ENCODE assay signal across 8 cellular contexts in genomic region chr12:50283230-50283923, GRCh38. TPM values are rescaled to one million over a fixed set of nuclear protein-coding genes. Genes with fewer than 3 reads are reported as not detected.
DNase-seq lines count a peak whose midpoint lies in the region; ATAC-seq and TF ChIP-seq lines count a peak whose summit lies in the region.

LIMA1 (minus strand) TSS chr12:50283520; CDS start chr12:50248751, 34,769 bp downstream.

- no peaks in the 10 kb centered on the region for H3K36me3 ChIP-seq in lung (ENCODE audit: control insufficient read depth in 2 of 2, insufficient read depth in 2 of 2, low read length in 2 of 2)

- H3K4me3 ChIP-seq in HL-60 (replicated peaks; ENCODE audit: insufficient read depth, low read length) (peak within 1 kb of the TSS; percentile 92), lung (peak within 1 kb of the TSS; percentile 70)

- H3K9me3 ChIP-seq in lung (ENCODE audit: control insufficient read depth in 2 of 2, insufficient read depth in 1 of 2, low read length in 1 of 2): no peaks in the 10 kb centered on the region

- no peak for TF ChIP-seq CTCF in HL-60 (IDR thresholded peaks at IDR 0.05; ENCODE audit: insufficient read depth, low read length)
- no peak for TF ChIP-seq CTCF in lung (IDR thresholded peaks at IDR 0.05; ENCODE audit: control extremely low read depth, extremely low read depth)

- H3K27me3 ChIP-seq in HL-60 (ENCODE audit: insufficient read depth, poor library complexity, severe bottlenecking): no peaks in the 10 kb centered on the region
- no peaks in the 10 kb centered on the region for H3K27me3 ChIP-seq in lung (ENCODE audit: control insufficient read depth, insufficient read depth)

- H3K4me1 ChIP-seq in lung (ENCODE audit: control insufficient read depth in 2 of 2, insufficient read depth in 2 of 2, low read length in 2 of 2): peaks cover 6 to 7% of the 10 kb centered on the region in 2 donors

- DNase-seq in CD1c-positive myeloid dendritic cell (ENCODE audit: extremely low spot score): peak; percentile 94
- peak; percentile 59 to 86 for DNase-seq in HL-60 (ENCODE audit: low read depth in 1 of 2, low spot score in 1 of 2)
- peak; percentile 33 for DNase-seq in NK-92 (lab: John Stamatoyannopoulos, UW; ENCODE audit: unreplicated experiment)
- peak; percentile 70 to 90 for DNase-seq in activated CD8-positive, alpha-beta memory T cell treated with anti-CD3 and anti-CD28 coated beads for 1 hour (ENCODE audit: extremely low read depth in 1 of 2, low read depth in 1 of 2)
- DNase-seq in effector CD4-positive, alpha-beta T cell: peak; percentile 88
- peak; percentile 90 for DNase-seq in lung (ENCODE audit: low spot score)
- peak; percentile 85 to 87 (median 85) for DNase-seq in stimulated activated CD4-positive, alpha-beta T cell treated with anti-CD3 and anti-CD28 coated beads, TNF-alpha, amount 100 ng/mL, for 4 hours (ENCODE audit: low read depth in 3 of 3)

- H3K27ac ChIP-seq in HL-60 (replicated peaks) (peak within 1 kb of the TSS; percentile 66), lung (ENCODE audit: low read depth in 1 of 2, low read length in 1 of 2) (peak within 1 kb of the TSS; percentile 63 to 86)

- ATAC-seq in GM19455 (IDR thresholded peaks at IDR 0.05; ENCODE audit: unreplicated experiment): peak; percentile 93
- peak; percentile 99 for ATAC-seq in lung (ENCODE audit: insufficient read depth, low FRiP score)

- WGBS in lung, 2 donors: 0% methylated on average over 50 to 52 of the region's 52 CpGs

RNA-seq across cellular contexts. Expression of gene LIMA1, which starts in this region (rescaled TPM):
- total RNA-seq in lung: 10 to 100 TPM; 55.8 to 69.7 TPM
- 10 to 100 TPM; 25.0 to 35.5 TPM for polyA plus RNA-seq in lung

Comparison
In these comparisons a context has a peak if more than half of its experiments do, and no peak if none do; other contexts are left out.
1. Peak in every context shown above with its lines: DNase-seq, ATAC-seq, H3K4me3 ChIP-seq and H3K27ac ChIP-seq.
2. DNase-seq: peak in every context shown above with its lines; median percentile 94 in CD1c-positive myeloid dendritic cell; 90 in lung; 88 in effector CD4-positive, alpha-beta T cell; 85 in stimulated activated CD4-positive, alpha-beta T cell treated with anti-CD3 and anti-CD28 coated beads, TNF-alpha, amount 100 ng/mL, for 4 hours; 80 in activated CD8-positive, alpha-beta memory T cell treated with anti-CD3 and anti-CD28 coated beads for 1 hour; 72 in HL-60; 33 in NK-92.